Comparison of ENCODE assay signal across 12 cellular contexts in genomic region chr2:216918088-216918680, GRCh38. TPM values are rescaled to one million over a fixed set of nuclear protein-coding genes. Genes with fewer than 3 reads are reported as not detected.
DNase-seq lines count a peak whose midpoint lies in the region; ATAC-seq lines count a peak whose summit lies in the region.
"Had no signal": no experiment of that assay in that cellular context is flagged by ENCODE, and none has a peak within 500 bp of the region (broad histone marks: within the 10 kb centered on the region; RNA-seq: fewer than 3 reads in every experiment).

No MANE protein-coding gene starts in this region.

- intact Hi-C loops in activated CD4-positive, alpha-beta T cell treated with anti-CD3 and anti-CD28 coated beads, Interleukin-2, amount 10 ng/mL, durations not matched to agents 24 days and 14 days (cut with micrococcal nuclease), result no loop called here

- no peaks in the 10 kb centered on the region for H3K36me3 Mint-ChIP-seq in activated CD4-positive, alpha-beta T cell treated with anti-CD3 and anti-CD28 coated beads, Interleukin-2, amount 10 ng/mL, durations not matched to agents 24 days and 14 days (ENCODE audit: low read depth)

- no peak overlapping the region for H3K27ac Mint-ChIP-seq in activated CD4-positive, alpha-beta T cell treated with anti-CD3 and anti-CD28 coated beads, Interleukin-2, amount 10 ng/mL, durations not matched to agents 24 days and 14 days
- H3K27ac Mint-ChIP-seq: T-helper 17 cell had no signal

- no peaks in the 10 kb centered on the region for H3K4me1 Mint-ChIP-seq in activated CD4-positive, alpha-beta T cell treated with anti-CD3 and anti-CD28 coated beads, Interleukin-2, amount 10 ng/mL, durations not matched to agents 24 days and 14 days
- H3K4me1 Mint-ChIP-seq: T-helper 17 cell had no signal

- no peaks in the 10 kb centered on the region for H3K27me3 Mint-ChIP-seq in activated CD4-positive, alpha-beta T cell treated with anti-CD3 and anti-CD28 coated beads, Interleukin-2, amount 10 ng/mL, durations not matched to agents 24 days and 14 days

- H3K27ac ChIP-seq in epithelial cell of prostate, result no peak overlapping the region
- H3K27ac ChIP-seq: parathyroid adenoma had no signal

- DNase-seq in Daoy (ENCODE audit: low read depth) (peak; percentile 64), NCI-H2171 treated with DMSO at 0.1 percent for 48 hours (lab: John Stamatoyannopoulos, UW) (peak; percentile 63), epithelial cell of prostate (ENCODE audit: low read depth, low spot score) (peak; percentile 14), non-pigmented ciliary epithelial cell (ENCODE audit: low read depth) (peak; percentile 20), retina (no peak)
- DNase-seq in activated CD4-positive, alpha-beta T cell treated with anti-CD3 and anti-CD28 coated beads, Interleukin-2, amount 10 ng/mL, durations not matched to agents 24 days and 14 days, result no peak
- DNase-seq in stimulated activated CD4-positive, alpha-beta T cell treated with anti-CD3 and anti-CD28 coated beads, Interleukin-15, amount 100 ng/mL, for 24 hours, result no peak
- DNase-seq: activated CD8-positive, alpha-beta memory T cell treated with anti-CD3 and anti-CD28 coated beads, Interleukin-2, amount 50 U/mL, for 48 hours; T-helper 17 cell had no signal

- no peak overlapping the region for H3K4me3 Mint-ChIP-seq in activated CD4-positive, alpha-beta T cell treated with anti-CD3 and anti-CD28 coated beads, Interleukin-2, amount 10 ng/mL, durations not matched to agents 24 days and 14 days
- H3K4me3 Mint-ChIP-seq: T-helper 17 cell had no signal

- H3K9me3 Mint-ChIP-seq in activated CD4-positive, alpha-beta T cell treated with anti-CD3 and anti-CD28 coated beads, Interleukin-2, amount 10 ng/mL, durations not matched to agents 24 days and 14 days, result no peaks in the 10 kb centered on the region

- no peak for ATAC-seq in HG03108 (IDR thresholded peaks at IDR 0.05; ENCODE audit: unreplicated experiment)
- ATAC-seq: T-helper 17 cell had no signal

RNA-seq across cellular contexts. Expression of gene TNP1, which starts 58.3 kb away (rescaled TPM):
- total RNA-seq in Daoy (2014; rRNA removed; shearing (Covaris generic)), result not detected in 2 replicates
- total RNA-seq in activated CD4-positive, alpha-beta T cell treated with anti-CD3 and anti-CD28 coated beads, Interleukin-2, amount 10 ng/mL, durations not matched to agents 24 days and 14 days, result not detected in 2 replicates
- total RNA-seq: G401, T-helper 17 cell had no signal

Comparison
In these comparisons a context has a peak if more than half of its experiments do, and no peak if none do; other contexts are left out.
1. DNase-seq: peak in Daoy (single experiment), NCI-H2171 treated with DMSO at 0.1 percent for 48 hours (single experiment), epithelial cell of prostate (single experiment) and non-pigmented ciliary epithelial cell (single experiment); none in activated CD4-positive, alpha-beta T cell treated with anti-CD3 and anti-CD28 coated beads, Interleukin-2, amount 10 ng/mL, durations not matched to agents 24 days and 14 days (single experiment), stimulated activated CD4-positive, alpha-beta T cell treated with anti-CD3 and anti-CD28 coated beads, Interleukin-15, amount 100 ng/mL, for 24 hours (single experiment) and retina (single experiment).